15 cellular contexts compared by ENCODE assay signal in the genomic region with DNA sequence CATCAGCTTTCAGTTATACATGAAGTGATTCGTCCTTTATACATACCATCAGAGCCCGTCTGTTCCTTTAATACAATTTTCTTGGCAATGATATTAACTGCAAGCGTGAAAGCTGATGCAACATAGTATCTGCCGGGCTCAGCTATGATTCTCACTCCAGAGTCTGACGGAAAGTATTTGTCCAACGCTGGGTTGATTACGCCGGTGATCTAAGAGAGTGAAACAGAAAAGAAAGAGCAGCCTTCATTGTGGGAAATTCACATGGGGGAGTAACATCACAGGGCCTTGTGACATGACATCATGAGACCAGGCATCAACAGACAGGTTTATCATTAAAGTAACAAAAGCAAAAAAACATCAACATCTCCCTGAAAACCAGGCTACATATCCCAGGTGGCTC.
"Had no signal": no experiment of that assay in that cellular context is flagged by ENCODE, and none has a peak within 500 bp of the region (broad histone marks: within the 10 kb centered on the region; RNA-seq: fewer than 3 reads in every experiment).

No MANE protein-coding gene starts in this region.

- ATAC-seq: effector memory CD8-positive, alpha-beta T cell; gastroesophageal sphincter; natural killer cell; right lobe of liver had no signal

- H3K27ac Mint-ChIP-seq: memory B cell, natural killer cell had no signal

- DNase-seq: activated CD8-positive, alpha-beta memory T cell treated with anti-CD3 and anti-CD28 coated beads, Interleukin-2, amount 50 U/mL, for 4 hours; activated effector memory CD4-positive, alpha-beta T cell treated with Interleukin-2 at 50 U/mL for 16 hours; amygdala; brain microvascular endothelial cell; effector memory CD8-positive, alpha-beta T cell; kidney; left ventricle myocardium inferior; natural killer cell; occipital lobe; right lobe of liver; SJCRH30; T1000; transverse colon had no signal

- H3K9me3 Mint-ChIP-seq: effector memory CD8-positive, alpha-beta T cell; memory B cell; natural killer cell had no signal

- H3K27me3 Mint-ChIP-seq: effector memory CD8-positive, alpha-beta T cell; memory B cell had no signal

- FAIRE-seq: kidney had no signal

- H3K4me3 Mint-ChIP-seq: effector memory CD8-positive, alpha-beta T cell; memory B cell; natural killer cell had no signal
